1 cellular context compared by ENCODE assay signal in genomic region chr19:5803441-5803751, GRCh38.
TF ChIP-seq lines count a peak whose summit lies in the region.

No MANE protein-coding gene starts in this region.

TF ChIP-seq in WTC11, 78 proteins besides CTCF, POLR2A, EP300 and RAD21 (continued from another document):
- TF ChIP-seq STAT6 (CRISPR knock-in tag; conservative IDR thresholded peaks at IDR 0.05; ENCODE audit: low read depth) (no peak), SMAD4 (CRISPR knock-in tag; IDR thresholded peaks at IDR 0.05) (peak; percentile 70; the same call in 1 of the 2 replicates), USF1 (CRISPR knock-in tag; IDR thresholded peaks at IDR 0.05) (peak; percentile 75), TCF7 (CRISPR knock-in tag; IDR thresholded peaks at IDR 0.05; ENCODE audit: low read depth) (peak; percentile 91; the same call in 1 of the 2 replicates), TP53 (CRISPR knock-in tag; IDR thresholded peaks at IDR 0.05) (no peak)
